ENCODE assay signal across 8 cellular contexts in the genomic region with DNA sequence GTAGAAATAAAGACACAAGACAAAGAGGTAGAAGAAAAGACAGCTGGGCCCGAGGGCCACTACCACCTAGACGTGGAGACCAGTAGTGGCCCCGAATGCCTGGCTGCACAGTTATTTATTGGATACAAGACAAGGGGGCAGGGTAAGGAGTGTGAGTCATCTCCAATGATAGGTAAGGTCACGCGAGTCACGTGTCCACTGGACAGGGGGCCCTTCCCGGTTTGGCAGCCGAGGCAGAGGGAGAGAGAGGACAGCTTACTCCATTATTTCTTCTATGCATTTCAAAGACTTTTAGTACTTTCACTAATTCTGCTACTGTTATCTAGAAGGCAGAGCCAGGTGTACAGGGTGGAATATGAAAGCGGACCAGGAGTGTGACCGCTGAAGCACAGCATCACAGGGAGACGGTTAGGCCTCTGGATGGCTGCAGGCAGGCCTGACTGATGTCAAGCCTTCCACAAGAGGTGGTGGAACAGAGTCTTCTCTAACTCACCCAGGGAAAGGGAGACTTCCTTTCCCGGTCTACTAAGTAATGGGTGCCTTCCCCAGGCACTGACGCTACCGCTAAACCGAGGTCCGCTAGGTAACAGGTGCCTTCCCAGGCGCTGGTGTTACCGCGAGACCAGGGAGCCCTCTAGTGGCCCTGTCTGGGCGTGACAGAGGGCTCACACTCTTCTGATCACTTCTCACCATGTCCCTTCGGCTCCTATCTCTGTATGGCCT. TPM values are rescaled to one million over a fixed set of nuclear protein-coding genes. Genes with fewer than 3 reads are reported as not detected.
DNase-seq lines count a peak whose midpoint lies in the region; ATAC-seq and TF ChIP-seq lines count a peak whose summit lies in the region.

No MANE protein-coding gene starts in this region.

- H3F3A ChIP-seq in PC-9 (ENCODE audit: insufficient read depth, low read depth): no peaks in the 10 kb centered on the region

- no peak overlapping the region for H3K27ac ChIP-seq in PC-9
- no peak overlapping the region for H3K27ac ChIP-seq in parathyroid adenoma
- no peak overlapping the region for H3K27ac ChIP-seq in upper lobe of left lung

- peaks cover 21% of the 10 kb centered on the region for H3K27me3 ChIP-seq in PC-9 (ENCODE audit: insufficient read depth, low read depth)
- no peaks in the 10 kb centered on the region for H3K27me3 ChIP-seq in parathyroid adenoma (ENCODE audit: control insufficient read depth, insufficient read depth, low read length)
- no peaks in the 10 kb centered on the region for H3K27me3 ChIP-seq in upper lobe of left lung

- peaks cover 2% of the 10 kb centered on the region for H3K27me3 Mint-ChIP-seq in activated T-helper 1 cell treated with anti-CD3 and anti-CD28 coated beads, Interleukin-12 subunit alpha, Interleukin-12 subunit beta, Interleukin-2, Interleukin-4 antibody, amounts not matched to agents 30 ng/mL and 10 ng/mL and 1 ng/mL, durations not matched to agents 14 hours and 24 hours and 36 hours (ENCODE audit: insufficient read depth)

- H3K79me2 ChIP-seq in PC-9 (ENCODE audit: low read depth) (no peaks in the 10 kb centered on the region), parathyroid adenoma (no peaks in the 10 kb centered on the region)

- H4K20me1 ChIP-seq in PC-9 (ENCODE audit: insufficient read depth): no peaks in the 10 kb centered on the region

- H3K9me2 ChIP-seq in PC-9 (ENCODE audit: insufficient read depth): no peaks in the 10 kb centered on the region

- H3K36me3 Mint-ChIP-seq in activated T-helper 1 cell treated with anti-CD3 and anti-CD28 coated beads, Interleukin-12 subunit alpha, Interleukin-12 subunit beta, Interleukin-2, Interleukin-4 antibody, amounts not matched to agents 30 ng/mL and 10 ng/mL and 1 ng/mL, durations not matched to agents 14 hours and 24 hours and 36 hours (ENCODE audit: low read depth): no peaks in the 10 kb centered on the region

- no peaks in the 10 kb centered on the region for H3K9me3 ChIP-seq in PC-9 (ENCODE audit: insufficient read depth, low read depth)
- H3K9me3 ChIP-seq in parathyroid adenoma (ENCODE audit: control insufficient read depth, low read length): no peaks in the 10 kb centered on the region
- H3K9me3 ChIP-seq in upper lobe of left lung: no peaks in the 10 kb centered on the region

- intact Hi-C loops in PC-9 (cut with micrococcal nuclease; ENCODE audit: unreplicated experiment): loop anchor here (2.0 kb wide), 2 partner anchors 74 to 82 kb away; no protein-coding TSS in a partner anchor
- intact Hi-C loops in activated T-helper 1 cell treated with anti-CD3 and anti-CD28 coated beads, Interleukin-12 subunit alpha, Interleukin-12 subunit beta, Interleukin-2, Interleukin-4 antibody, amounts not matched to agents 30 ng/mL and 10 ng/mL and 1 ng/mL, durations not matched to agents 14 hours and 24 hours and 36 hours (cut with micrococcal nuclease): loop anchor here (1.0 kb wide), 3 partner anchors 45 to 83 kb away; partner anchors contain the start of genes LYAR and ZBTB49

- no peak overlapping the region for H3K4me2 ChIP-seq in PC-9
- no peak overlapping the region for H3K4me2 ChIP-seq in parathyroid adenoma (ENCODE audit: low read length)

- no peak overlapping the region for H3K27ac Mint-ChIP-seq in activated T-helper 1 cell treated with anti-CD3 and anti-CD28 coated beads, Interleukin-12 subunit alpha, Interleukin-12 subunit beta, Interleukin-2, Interleukin-4 antibody, amounts not matched to agents 30 ng/mL and 10 ng/mL and 1 ng/mL, durations not matched to agents 14 hours and 24 hours and 36 hours

- TF ChIP-seq EP300 in upper lobe of left lung (IDR thresholded peaks at IDR 0.05): no peak

- no peaks in the 10 kb centered on the region for H3K9me3 Mint-ChIP-seq in activated T-helper 1 cell treated with anti-CD3 and anti-CD28 coated beads, Interleukin-12 subunit alpha, Interleukin-12 subunit beta, Interleukin-2, Interleukin-4 antibody, amounts not matched to agents 30 ng/mL and 10 ng/mL and 1 ng/mL, durations not matched to agents 14 hours and 24 hours and 36 hours

- H3K36me3 ChIP-seq in PC-9 (ENCODE audit: low read depth) (no peaks in the 10 kb centered on the region), parathyroid adenoma (ENCODE audit: control insufficient read depth, insufficient read depth, low read length) (no peaks in the 10 kb centered on the region), upper lobe of left lung (no peaks in the 10 kb centered on the region)

- POLR2A ChIA-PET in PC-9 (lab: Charles Lee; ENCODE audit: unreplicated experiment): no interaction called here

- ATAC-seq in GM18519 (IDR thresholded peaks at IDR 0.05; ENCODE audit: low FRiP score, unreplicated experiment): peak; percentile 61
- ATAC-seq in HG03520 (IDR thresholded peaks at IDR 0.05; ENCODE audit: unreplicated experiment): peak; percentile 69
- peak in 1 of 2 donors; percentile 59 for ATAC-seq in upper lobe of left lung (ENCODE audit: low FRiP score in 2 of 2)

- TF ChIP-seq POLR2A in upper lobe of left lung (IDR thresholded peaks at IDR 0.05): no peak

- WGBS in upper lobe of left lung, 2 donors: 52 to 56% methylated on average over 21 of the region's 21 CpGs

- H3K4me1 ChIP-seq in PC-9 (replicated peaks; ENCODE audit: insufficient read depth) (no peaks in the 10 kb centered on the region), parathyroid adenoma (no peaks in the 10 kb centered on the region), upper lobe of left lung (peaks cover 0 to 22% (median 0%) of the 10 kb centered on the region in 4 donors)

- peak; percentile 22 for DNase-seq in AG08395 (ENCODE audit: low spot score)
- DNase-seq in PC-9: peak; percentile 40 to 67
- peak; percentile 65 for DNase-seq in activated T-helper 1 cell treated with anti-CD3 and anti-CD28 coated beads, Interleukin-12 subunit alpha, Interleukin-12 subunit beta, Interleukin-2, Interleukin-4 antibody, amounts not matched to agents 30 ng/mL and 10 ng/mL and 1 ng/mL, durations not matched to agents 14 hours and 24 hours and 36 hours (ENCODE audit: low spot score)
- DNase-seq in foreskin fibroblast: peak; percentile 25 to 73
- peak in 1 of 2 donors; percentile 67 for DNase-seq in upper lobe of left lung

- H3K4me3 ChIP-seq in PC-9 (no peak overlapping the region), foreskin fibroblast (ENCODE audit: low read depth in 1 of 2, low read length in 2 of 2) (no peak overlapping the region), parathyroid adenoma (ENCODE audit: low read depth, low read length) (no peak overlapping the region), upper lobe of left lung (no peak overlapping the region)

- H3K4me3 Mint-ChIP-seq in activated T-helper 1 cell treated with anti-CD3 and anti-CD28 coated beads, Interleukin-12 subunit alpha, Interleukin-12 subunit beta, Interleukin-2, Interleukin-4 antibody, amounts not matched to agents 30 ng/mL and 10 ng/mL and 1 ng/mL, durations not matched to agents 14 hours and 24 hours and 36 hours: no peak overlapping the region

- BruUV-seq in PC-9 (replicated peaks; lab: Mats Ljungman, UMichigan): no TSS peak

- CTCF ChIA-PET in PC-9 (lab: Charles Lee): interaction anchor here (0.6 kb wide), 1 partner anchor 1241 kb away, joined by 3 read pairs; no protein-coding TSS in a partner anchor

- H2AFZ ChIP-seq in PC-9: no peak overlapping the region
- no peak overlapping the region for H2AFZ ChIP-seq in parathyroid adenoma

- no peaks in the 10 kb centered on the region for H3K4me1 Mint-ChIP-seq in activated T-helper 1 cell treated with anti-CD3 and anti-CD28 coated beads, Interleukin-12 subunit alpha, Interleukin-12 subunit beta, Interleukin-2, Interleukin-4 antibody, amounts not matched to agents 30 ng/mL and 10 ng/mL and 1 ng/mL, durations not matched to agents 14 hours and 24 hours and 36 hours (ENCODE audit: low read depth)

- H3K9ac ChIP-seq in parathyroid adenoma: no peak overlapping the region

- TF ChIP-seq CTCF in PC-9 (conservative IDR thresholded peaks at IDR 0.05) (peak; percentile 68), foreskin fibroblast (IDR thresholded peaks at IDR 0.05; ENCODE audit: low read depth, low read length) (peak; percentile 85), parathyroid adenoma (IDR thresholded peaks at IDR 0.05) (peak; percentile 53), upper lobe of left lung (IDR thresholded peaks at IDR 0.05) (peak; percentile 48 to 77 (median 71))

RNA-seq across cellular contexts. Expression of gene ZBTB49, which starts 44.9 kb away (rescaled TPM):
- total RNA-seq in PC-9 (2021) (4.6 and 5.3 TPM in 2 replicates), upper lobe of left lung (10 to 100 TPM in 1 of 6 donors, 1 to 10 TPM in 5; 3.7 to 13.6 (median 4.5) TPM)
- 7.4 and 8.5 TPM in 2 replicates for total RNA-seq in activated T-helper 1 cell treated with anti-CD3 and anti-CD28 coated beads, Interleukin-12 subunit alpha, Interleukin-12 subunit beta, Interleukin-2, Interleukin-4 antibody, amounts not matched to agents 30 ng/mL and 10 ng/mL and 1 ng/mL, durations not matched to agents 14 hours and 24 hours and 36 hours

RNA-seq across cellular contexts. Expression of gene LYAR, which starts 45.0 kb away (rescaled TPM):
- total RNA-seq in PC-9 (2021) (10.2 and 15.7 TPM in 2 replicates), upper lobe of left lung (10 to 100 TPM in 5 of 6 donors, 1 to 10 TPM in 1; 6.5 to 22.9 (median 14.1) TPM)
- total RNA-seq in activated T-helper 1 cell treated with anti-CD3 and anti-CD28 coated beads, Interleukin-12 subunit alpha, Interleukin-12 subunit beta, Interleukin-2, Interleukin-4 antibody, amounts not matched to agents 30 ng/mL and 10 ng/mL and 1 ng/mL, durations not matched to agents 14 hours and 24 hours and 36 hours: 86.8 and 88.3 TPM in 2 replicates

RNA-seq across cellular contexts. Expression of gene NSG1, which starts 51.9 kb away (rescaled TPM):
- total RNA-seq in PC-9 (2021) (not detected in 2 replicates), upper lobe of left lung (1 to 10 TPM in 4 of 6 donors, under 1 TPM in 1, not detected in 1; 0.29 to 3.8 (median 1.3) TPM)
- 0.18 and 0.27 TPM in 2 replicates for total RNA-seq in activated T-helper 1 cell treated with anti-CD3 and anti-CD28 coated beads, Interleukin-12 subunit alpha, Interleukin-12 subunit beta, Interleukin-2, Interleukin-4 antibody, amounts not matched to agents 30 ng/mL and 10 ng/mL and 1 ng/mL, durations not matched to agents 14 hours and 24 hours and 36 hours
